16 cellular contexts compared by ENCODE assay signal in the genomic region with DNA sequence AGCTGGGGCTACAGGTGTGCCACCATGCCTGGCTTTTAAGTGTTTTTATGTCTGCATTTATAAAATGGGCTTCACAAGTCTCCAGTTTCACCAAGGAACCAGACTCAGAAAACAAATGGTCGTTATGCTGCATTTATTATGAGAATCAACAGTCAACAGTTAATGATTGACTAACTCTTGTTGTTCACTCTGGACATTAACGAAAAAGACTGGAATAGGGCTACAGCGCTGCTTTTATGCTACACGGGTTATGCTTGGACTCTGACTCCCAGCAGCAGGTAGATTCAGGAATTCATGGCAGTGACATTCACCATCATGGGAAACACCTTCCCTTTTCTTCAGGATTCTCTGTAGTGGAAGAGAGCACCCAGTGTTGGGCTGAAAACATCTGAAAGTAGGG.
DNase-seq lines count a peak whose midpoint lies in the region; ATAC-seq and TF ChIP-seq lines count a peak whose summit lies in the region.
"Had no signal": no experiment of that assay in that cellular context is flagged by ENCODE, and none has a peak within 500 bp of the region (broad histone marks: within the 10 kb centered on the region; RNA-seq: fewer than 3 reads in every experiment).

No MANE protein-coding gene starts in this region.

- no peak for ATAC-seq in HG03045 (IDR thresholded peaks at IDR 0.05; ENCODE audit: unreplicated experiment)
- ATAC-seq: A549 had no signal

- peaks cover 91% of the 10 kb centered on the region for H3K36me3 ChIP-seq in neutrophil

- H3K4me1 ChIP-seq in neutrophil (ENCODE audit: control insufficient read depth in 1 of 2, insufficient read depth in 1 of 2, low read depth in 1 of 2, low read length in 1 of 2), result no peaks in the 10 kb centered on the region
- H3K4me1 ChIP-seq: A549, BE2C had no signal

- TF ChIP-seq CTCF in 22Rv1 (IDR thresholded peaks at IDR 0.05) (no peak), neutrophil (IDR thresholded peaks at IDR 0.05) (no peak)

- H3K9me3 ChIP-seq in neutrophil, result no peaks in the 10 kb centered on the region
- H3K9me3 ChIP-seq: A549, BE2C had no signal

- H3K27ac ChIP-seq in 22Rv1 (peak overlapping the region; percentile 85), neutrophil (peak overlapping the region; percentile 9)
- H3K27ac ChIP-seq: A549, C4-2B had no signal

- DNase-seq in NCI-H526 (lab: John Stamatoyannopoulos, UW) (peak; percentile 42 to 74), left kidney (ENCODE audit: low read depth, low spot score) (peak; percentile 15), NCI-H1105 treated with DMSO at 0.1 percent for 48 hours (lab: John Stamatoyannopoulos, UW) (no peak), GOT3 (lab: John Stamatoyannopoulos, UW) (no peak), SHP77 (lab: John Stamatoyannopoulos, UW) (no peak)
- DNase-seq: BE2C; CD4-positive, alpha-beta memory T cell; DND-41; GDM1; HCEC 1CT; HFFc6 had no signal

- no peak overlapping the region for H3K4me3 ChIP-seq in neutrophil (ENCODE audit: low read depth in 1 of 2, low read length in 1 of 2)
- H3K4me3 ChIP-seq: A549 had no signal

- H3K27me3 ChIP-seq in neutrophil, result no peaks in the 10 kb centered on the region
- H3K27me3 ChIP-seq: BE2C had no signal

Comparison
In these comparisons a context has a peak if more than half of its experiments do, and no peak if none do; other contexts are left out.
1. DNase-seq: peak in NCI-H526 (2 of 2) and left kidney (single experiment); none in NCI-H1105 treated with DMSO at 0.1 percent for 48 hours (single experiment), GOT3 (single experiment) and SHP77 (0 of 2).